In the genomic region with DNA sequence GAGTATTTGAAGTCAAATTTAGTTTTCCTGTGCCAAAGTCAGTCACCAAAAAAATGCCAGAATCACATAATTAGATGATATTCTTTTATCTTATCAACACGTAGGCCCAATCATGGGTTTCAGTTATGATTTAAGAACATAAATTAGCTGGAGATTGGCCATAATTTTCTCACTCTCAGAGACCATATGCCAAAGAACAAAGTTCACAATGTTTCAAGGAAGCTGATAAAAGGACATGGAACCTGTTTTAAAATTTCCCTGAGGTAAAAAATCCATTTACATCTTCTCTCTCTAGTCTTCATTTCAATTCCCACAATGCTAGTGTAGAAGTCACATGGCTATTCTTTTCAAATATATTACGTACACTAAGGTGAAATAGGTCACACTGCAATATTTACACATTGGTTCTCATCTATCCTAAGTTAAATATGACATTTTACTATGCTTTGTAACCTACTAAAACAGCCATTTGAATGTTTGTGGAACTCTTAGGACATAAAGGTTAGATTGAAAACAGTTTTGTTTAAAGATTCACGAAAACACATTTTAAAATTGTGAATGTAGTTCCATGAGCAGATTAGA, we compare ENCODE assay signal across 24 cellular contexts.
"Had no signal": no experiment of that assay in that cellular context is flagged by ENCODE, and none has a peak within 500 bp of the region (broad histone marks: within the 10 kb centered on the region; RNA-seq: fewer than 3 reads in every experiment).

No MANE protein-coding gene starts in this region.

- H3K9me3 ChIP-seq: colonic mucosa, left lung, lower lobe of right lung, sigmoid colon, suprapubic skin, thyroid gland had no signal

- H3K4me1 ChIP-seq: colonic mucosa, left lung, lower lobe of right lung, neural progenitor cell, sigmoid colon, suprapubic skin, thyroid gland had no signal

- H3K4me3 ChIP-seq: colonic mucosa, left lung, lower lobe of right lung, neural progenitor cell, sigmoid colon, skin epidermis, suprapubic skin, thyroid gland had no signal

- FAIRE-seq: urothelium cell line had no signal

- H3K27ac Mint-ChIP-seq: endodermal cell; memory B cell; mesothelial cell of epicardium; natural killer cell treated with Interleukin-12 subunit alpha and Interleukin-12 subunit beta and Interleukin-15 and Interleukin-18, amount 100 ng/mL, for 72 hours; neural progenitor cell; stimulated activated effector memory CD8-positive, alpha-beta T cell treated with anti-CD3 and anti-CD28 coated beads, Interleukin-12 subunit alpha, Interleukin-12 subunit beta, amount 100 ng/mL, for 72 hours; type B pancreatic cell had no signal

- H3K4me2 ChIP-seq: neural progenitor cell had no signal

- H3K27ac ChIP-seq: colonic mucosa, left lung, lower lobe of right lung, neural progenitor cell, sigmoid colon, skin epidermis, suprapubic skin, thyroid gland had no signal

- ATAC-seq: left lung; lower lobe of right lung; natural killer cell treated with Interleukin-12 subunit alpha and Interleukin-12 subunit beta and Interleukin-15 and Interleukin-18, amount 100 ng/mL, for 72 hours; stimulated activated effector memory CD8-positive, alpha-beta T cell treated with anti-CD3 and anti-CD28 coated beads, Interleukin-12 subunit alpha, Interleukin-12 subunit beta, amount 100 ng/mL, for 72 hours; stimulated activated naive CD8-positive, alpha-beta T cell treated with anti-CD3 and anti-CD28 coated beads, Interleukin-15, Interleukin-2, amounts not matched to agents 100 U/mL and 50 U/mL, for 24 hours had no signal

- DNase-seq: colonic mucosa; dermis blood vessel endothelial cell; endodermal cell; foreskin melanocyte; head of caudate nucleus; hippocampal formation; kidney glomerular epithelial cell; left lung; lower lobe of right lung; occipital lobe; sigmoid colon; stimulated activated CD4-positive, alpha-beta T cell treated with anti-CD3 and anti-CD28 coated beads, Interleukin-2, amount 100 ng/mL, for 48 hours; stimulated activated CD8-positive, alpha-beta memory T cell treated with anti-CD3 and anti-CD28 coated beads, Interleukin-4, amount 100 ng/mL, for 48 hours; stimulated activated naive CD8-positive, alpha-beta T cell treated with anti-CD3 and anti-CD28 coated beads, Interleukin-15, Interleukin-2, amounts not matched to agents 100 U/mL and 50 U/mL, for 24 hours; thyroid gland had no signal

- H3K9ac ChIP-seq: neural progenitor cell had no signal

- H2AFZ ChIP-seq: neural progenitor cell had no signal

- H3K27me3 Mint-ChIP-seq: memory B cell; natural killer cell treated with Interleukin-12 subunit alpha and Interleukin-12 subunit beta and Interleukin-15 and Interleukin-18, amount 100 ng/mL, for 72 hours; type B pancreatic cell had no signal

- H3K4me3 Mint-ChIP-seq: endodermal cell; memory B cell; mesothelial cell of epicardium; natural killer cell treated with Interleukin-12 subunit alpha and Interleukin-12 subunit beta and Interleukin-15 and Interleukin-18, amount 100 ng/mL, for 72 hours; neural progenitor cell; stimulated activated effector memory CD8-positive, alpha-beta T cell treated with anti-CD3 and anti-CD28 coated beads, Interleukin-12 subunit alpha, Interleukin-12 subunit beta, amount 100 ng/mL, for 72 hours; type B pancreatic cell had no signal

- H3K27me3 ChIP-seq: colonic mucosa, left lung, neural progenitor cell, sigmoid colon, suprapubic skin, thyroid gland had no signal

- H3K4me1 Mint-ChIP-seq: memory B cell; mesothelial cell of epicardium; stimulated activated effector memory CD8-positive, alpha-beta T cell treated with anti-CD3 and anti-CD28 coated beads, Interleukin-12 subunit alpha, Interleukin-12 subunit beta, amount 100 ng/mL, for 72 hours had no signal

- H3K36me3 ChIP-seq: colonic mucosa had no signal

- H3K9me3 Mint-ChIP-seq: endodermal cell; memory B cell; natural killer cell treated with Interleukin-12 subunit alpha and Interleukin-12 subunit beta and Interleukin-15 and Interleukin-18, amount 100 ng/mL, for 72 hours; neural progenitor cell; stimulated activated effector memory CD8-positive, alpha-beta T cell treated with anti-CD3 and anti-CD28 coated beads, Interleukin-12 subunit alpha, Interleukin-12 subunit beta, amount 100 ng/mL, for 72 hours; type B pancreatic cell had no signal
